ENCODE assay signal across 8 cellular contexts in genomic region chr4:1346781-1347409, GRCh38. TPM values are rescaled to one million over a fixed set of nuclear protein-coding genes. Genes with fewer than 3 reads are reported as not detected.
DNase-seq lines count a peak whose midpoint lies in the region; ATAC-seq and TF ChIP-seq lines count a peak whose summit lies in the region.

TSS of gene UVSSA (plus strand) at chr4:1347208. CDS start at chr4:1348092, 884 bp downstream.

- POLR2A ChIA-PET in BJ (lab: Charles Lee): interaction anchor here (0.6 to 1.5 kb wide), 3 partner anchors 9 to 230 kb away, joined by 3 to 4 read pairs (median 3); partner anchors contain the start of gene MAEA

- H3K9me3 Mint-ChIP-seq in activated CD4-positive, alpha-beta T cell treated with anti-CD3 and anti-CD28 coated beads, Interleukin-2, amount 10 ng/mL, durations not matched to agents 24 days and 14 days: no peaks in the 10 kb centered on the region

- H3K4me3 ChIP-seq in BJ (ENCODE audit: low read depth, low read length) (peak within 1 kb of the TSS; percentile 86), coronary artery (peak within 1 kb of the TSS; percentile 95)

- TF ChIP-seq CTCF in BJ (IDR thresholded peaks at IDR 0.05; ENCODE audit: insufficient read depth, low read depth, low read length): no peak
- no peak for TF ChIP-seq CTCF in coronary artery (IDR thresholded peaks at IDR 0.05)

- no peaks in the 10 kb centered on the region for H3K27me3 ChIP-seq in BJ (ENCODE audit: control insufficient read depth, insufficient read depth, low read length)

- CTCF ChIA-PET in BJ (lab: Yijun Ruan, JAX): interaction anchor here (0.9 to 3.0 kb wide), 9 partner anchors 10 to 346 kb away, joined by 3 to 17 read pairs (median 5); no protein-coding TSS in a partner anchor

- peak; percentile 97 for ATAC-seq in GM19324 (IDR thresholded peaks at IDR 0.05; ENCODE audit: low FRiP score, unreplicated experiment)
- ATAC-seq in HG03469 (IDR thresholded peaks at IDR 0.05; ENCODE audit: unreplicated experiment): peak; percentile 86
- ATAC-seq in left colon: peak; percentile 86

- peak within 1 kb of the TSS; percentile 94 for H3K27ac Mint-ChIP-seq in activated CD4-positive, alpha-beta T cell treated with anti-CD3 and anti-CD28 coated beads, Interleukin-2, amount 10 ng/mL, durations not matched to agents 24 days and 14 days

- H3K27ac ChIP-seq in coronary artery: peak within 1 kb of the TSS; percentile 94 to 100

- no peaks in the 10 kb centered on the region for H3K27me3 Mint-ChIP-seq in activated CD4-positive, alpha-beta T cell treated with anti-CD3 and anti-CD28 coated beads, Interleukin-2, amount 10 ng/mL, durations not matched to agents 24 days and 14 days

- H3K4me3 Mint-ChIP-seq in activated CD4-positive, alpha-beta T cell treated with anti-CD3 and anti-CD28 coated beads, Interleukin-2, amount 10 ng/mL, durations not matched to agents 24 days and 14 days: peak within 1 kb of the TSS; percentile 98

- peaks cover 3% of the 10 kb centered on the region; the same call in 1 of the 2 replicates for H3K36me3 ChIP-seq in BJ (ENCODE audit: control insufficient read depth, insufficient read depth, low read length)

- H3K4me1 Mint-ChIP-seq in activated CD4-positive, alpha-beta T cell treated with anti-CD3 and anti-CD28 coated beads, Interleukin-2, amount 10 ng/mL, durations not matched to agents 24 days and 14 days: peaks cover 35% of the 10 kb centered on the region

- intact Hi-C loops in activated CD4-positive, alpha-beta T cell treated with anti-CD3 and anti-CD28 coated beads, Interleukin-2, amount 10 ng/mL, durations not matched to agents 24 days and 14 days (cut with micrococcal nuclease): loop anchor here (1.0 to 5.0 kb wide), 8 partner anchors 40 to 1725 kb away; partner anchors contain the start of genes CTBP1, FGFRL1, HTT and HTT-AS
- intact Hi-C loops in left colon (cut with DNase I, micrococcal nuclease): loop anchor here (10.0 kb wide), 2 partner anchors 82 to 102 kb away; partner anchors contain the start of gene CTBP1 (in 1 of the 2)

- peaks cover 10% of the 10 kb centered on the region for H3K36me3 Mint-ChIP-seq in activated CD4-positive, alpha-beta T cell treated with anti-CD3 and anti-CD28 coated beads, Interleukin-2, amount 10 ng/mL, durations not matched to agents 24 days and 14 days (ENCODE audit: low read depth)

- DNase-seq in BJ (ENCODE audit: low read depth): peak; percentile 97
- peak; percentile 98 for DNase-seq in NCI-H526 treated with DMSO at 0.1 percent for 48 hours (lab: John Stamatoyannopoulos, UW)
- DNase-seq in activated CD4-positive, alpha-beta T cell treated with anti-CD3 and anti-CD28 coated beads, Interleukin-2, amount 10 ng/mL, durations not matched to agents 24 days and 14 days: peak; percentile 100
- peak; percentile 100 for DNase-seq in coronary artery (ENCODE audit: low spot score)
- peak; percentile 100 for DNase-seq in left colon
- DNase-seq in stimulated activated CD4-positive, alpha-beta T cell treated with anti-CD3 and anti-CD28 coated beads, Interleukin-1b, Interleukin-23, amount 100 ng/mL, for 48 hours: peak; percentile 100

RNA-seq across cellular contexts. Expression of gene UVSSA, which starts in this region (rescaled TPM):
- 4.1 and 5.8 TPM in 2 replicates for polyA plus RNA-seq in BJ (2011; rRNA removed)
- polyA minus RNA-seq in BJ (2011; rRNA and poly(A)+ RNA removed): 3.7 and 5.2 TPM in 2 replicates
- 28.3 and 28.4 TPM in 2 replicates for total RNA-seq in activated CD4-positive, alpha-beta T cell treated with anti-CD3 and anti-CD28 coated beads, Interleukin-2, amount 10 ng/mL, durations not matched to agents 24 days and 14 days
- total RNA-seq in left colon: 10 to 100 TPM; 26.7 to 33.1 TPM

Comparison
In these comparisons a context has a peak if more than half of its experiments do, and no peak if none do; other contexts are left out.
1. Peak in every context shown above with its lines: DNase-seq, ATAC-seq, H3K4me3 ChIP-seq and H3K27ac ChIP-seq.